In the genomic region with DNA sequence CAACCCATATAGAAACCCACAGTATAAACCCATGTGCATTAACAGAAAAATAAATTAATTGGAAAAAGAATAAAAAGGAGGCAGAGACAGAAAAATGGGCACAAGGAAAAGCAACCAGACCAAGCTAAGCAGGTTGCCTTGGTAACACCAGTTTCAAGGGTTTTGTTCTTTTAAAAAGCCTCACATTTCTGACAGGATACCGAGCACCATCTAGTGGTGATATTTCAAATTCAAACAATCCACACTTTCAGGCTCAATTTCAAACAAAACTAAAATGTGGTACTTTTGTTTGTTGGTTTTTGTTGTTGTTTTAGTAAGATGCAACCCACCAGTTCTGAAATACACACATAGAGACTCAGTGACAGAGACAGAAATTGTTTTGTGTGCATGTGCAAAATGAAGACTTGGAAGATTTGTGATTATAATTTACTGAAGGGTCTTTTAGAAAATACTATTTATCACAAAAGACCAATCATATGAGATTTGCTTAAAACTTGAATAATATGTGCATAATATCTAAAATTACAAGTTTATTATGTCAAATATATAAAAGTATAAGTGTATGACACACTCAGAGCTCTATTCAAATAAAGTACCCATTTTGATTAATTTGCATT, we compare ENCODE assay signal across 8 cellular contexts.
A peak's percentile ranks its signal among the peaks of the same experiment; 100 is the strongest.
DNase-seq lines count a peak whose midpoint lies in the region; ATAC-seq and TF ChIP-seq lines count a peak whose summit lies in the region.

No MANE protein-coding gene starts in this region.

- H3K4me1 ChIP-seq in A673 (ENCODE audit: insufficient read depth, low read length, poor library complexity, severe bottlenecking) (no peaks in the 10 kb centered on the region), gastroesophageal sphincter (no peaks in the 10 kb centered on the region), testis (no peaks in the 10 kb centered on the region)

- peak; percentile 74 for TF ChIP-seq CTCF in A673 (conservative IDR thresholded peaks at IDR 0.05; ENCODE audit: low read depth, low read length)
- peak; percentile 64 for TF ChIP-seq CTCF in GM13977 (IDR thresholded peaks at IDR 0.05; ENCODE audit: extremely low read depth, insufficient read depth, missing control alignments)
- peak; percentile 18 to 62 (median 47) for TF ChIP-seq CTCF in gastroesophageal sphincter (IDR thresholded peaks at IDR 0.05)
- TF ChIP-seq CTCF in testis (IDR thresholded peaks at IDR 0.05): peak in 2 of 3 experiments; percentile 39 to 56

- no peak overlapping the region for H3K4me3 ChIP-seq in A673 (ENCODE audit: low read depth, low read length, poor library complexity, severe bottlenecking)
- H3K4me3 ChIP-seq in SK-N-MC: no peak overlapping the region
- no peak overlapping the region for H3K4me3 ChIP-seq in gastroesophageal sphincter
- no peak overlapping the region for H3K4me3 ChIP-seq in testis

- no TSS peak for BruUV-seq in A673 (replicated peaks; lab: Mats Ljungman, UMichigan)

- 0 to 9% methylated on average over 1 of the region's 1 CpG for WGBS in gastroesophageal sphincter (ENCODE audit: low coverage in 1 of 2), 2 donors
- WGBS in testis, 2 donors: 14 to 29% methylated on average over 1 of the region's 1 CpG

- CTCF ChIA-PET in A673 (lab: Charles Lee): interaction anchor here (0.7 to 1.1 kb wide), 2 partner anchors 35 to 36 kb away, joined by 5 to 6 read pairs; no protein-coding TSS in a partner anchor

- in situ Hi-C loops in GM13977 (cut with MboI; ENCODE audit: low pct_unique_long_range_greater_than_20kb, low sequenced_read_pairs, unreplicated experiment): no loop called here

- no peak for TF ChIP-seq EP300 in gastroesophageal sphincter (IDR thresholded peaks at IDR 0.05)

- H3K27me3 ChIP-seq in A673 (replicated peaks; ENCODE audit: insufficient read depth, low read depth, low read length, poor library complexity): peaks cover 29% of the 10 kb centered on the region
- H3K27me3 ChIP-seq in gastroesophageal sphincter: no peaks in the 10 kb centered on the region
- no peaks in the 10 kb centered on the region for H3K27me3 ChIP-seq in testis

- no peaks in the 10 kb centered on the region for H3K36me3 ChIP-seq in A673 (ENCODE audit: insufficient read depth, low read length, poor library complexity, severe bottlenecking)
- H3K36me3 ChIP-seq in SK-N-MC (ENCODE audit: insufficient read depth, low read length): no peaks in the 10 kb centered on the region
- no peaks in the 10 kb centered on the region for H3K36me3 ChIP-seq in gastroesophageal sphincter
- no peaks in the 10 kb centered on the region for H3K36me3 ChIP-seq in testis (ENCODE audit: low read depth, missing control alignments)

- no peak overlapping the region for H3K27ac ChIP-seq in A673 (ENCODE audit: low read depth, low read length, poor library complexity, severe bottlenecking)
- H3K27ac ChIP-seq in SK-N-MC: no peak overlapping the region
- H3K27ac ChIP-seq in gastroesophageal sphincter: no peak overlapping the region
- H3K27ac ChIP-seq in testis: no peak overlapping the region

- intact Hi-C loops in A673 (cut with micrococcal nuclease; ENCODE audit: unreplicated experiment) (loop anchor here (1.0 kb wide), 1 partner anchor 36 kb away; no protein-coding TSS in a partner anchor), testis (cut with DNase I; ENCODE audit: low total_unique reads) (no loop called here)

- TF ChIP-seq POLR2A in gastroesophageal sphincter (IDR thresholded peaks at IDR 0.05) (no peak), testis (IDR thresholded peaks at IDR 0.05) (no peak)

- no peak overlapping the region for H3K9ac ChIP-seq in SK-N-MC (ENCODE audit: insufficient read length)

- ATAC-seq in HG02623 (IDR thresholded peaks at IDR 0.05; ENCODE audit: unreplicated experiment) (peak; percentile 96), gastroesophageal sphincter (no peak)

- POLR2A ChIA-PET in A673 (lab: Charles Lee; ENCODE audit: low non-redundant PET): interaction anchor here (0.6 kb wide), 1 partner anchor 178 kb away, joined by 3 read pairs; no protein-coding TSS in a partner anchor

- no peaks in the 10 kb centered on the region for H3K9me3 ChIP-seq in A673 (ENCODE audit: low read depth, low read length, poor library complexity, severe bottlenecking)
- no peaks in the 10 kb centered on the region for H3K9me3 ChIP-seq in SK-N-MC (ENCODE audit: low read depth, low read length)
- no peaks in the 10 kb centered on the region for H3K9me3 ChIP-seq in gastroesophageal sphincter
- H3K9me3 ChIP-seq in testis: no peaks in the 10 kb centered on the region

- DNase-seq in A673 (ENCODE audit: low spot score) (peak; percentile 72), GM13977 (ENCODE audit: low spot score) (peak; percentile 60), MV-4-11 (lab: John Stamatoyannopoulos, UW) (peak; percentile 56), SK-N-MC (ENCODE audit: low read depth, low spot score) (peak; percentile 62), testis (no peak), ureter (ENCODE audit: low spot score) (no peak)

Comparison
In these comparisons a context has a peak if more than half of its experiments do, and no peak if none do; other contexts are left out.
1. DNase-seq: peak in A673 (single experiment), GM13977 (single experiment), MV-4-11 (single experiment) and SK-N-MC (single experiment); none in testis (single experiment) and ureter (single experiment).
2. Peak in every context shown above with its lines, with median percentiles within 50 percentile points of each other: CTCF ChIP-seq.